ENCODE assay signal across 8 cellular contexts in genomic region chrX:119573840-119574393, GRCh38. TPM values are rescaled to one million over a fixed set of nuclear protein-coding genes. Genes with fewer than 3 reads are reported as not detected.
DNase-seq lines count a peak whose midpoint lies in the region; ATAC-seq and TF ChIP-seq lines count a peak whose summit lies in the region.

No MANE protein-coding gene starts in this region.

- no peaks in the 10 kb centered on the region for H3K9me2 ChIP-seq in MM.1S (replicated peaks; ENCODE audit: insufficient read depth, low read length)

- H3K4me3 ChIP-seq in MM.1S (ENCODE audit: low read length) (peak overlapping the region; percentile 68), iPS-20b (ENCODE audit: low read length) (peak overlapping the region; percentile 78), skin epidermis (peak overlapping the region; percentile 60 to 78 (median 65))

- H3K36me3 Mint-ChIP-seq in brain = no peaks in the 10 kb centered on the region

- peaks cover 7% of the 10 kb centered on the region for H3K4me1 Mint-ChIP-seq in brain

- peak overlapping the region; percentile 50; the same call in 1 of the 2 replicates for H3K9ac ChIP-seq in MM.1S (ENCODE audit: low read length)
- H3K9ac ChIP-seq in iPS-20b (ENCODE audit: low read depth, low read length) = peak overlapping the region; percentile 58; the same call in 1 of the 2 replicates

- DNase-seq in DMS79 treated with DMSO at 0.1 percent for 48 hours (lab: John Stamatoyannopoulos, UW) (peak; percentile 22), DMS79 (lab: John Stamatoyannopoulos, UW) (no peak), MM.1S (peak; percentile 7)
- DNase-seq in stimulated activated CD4-positive, alpha-beta T cell treated with anti-CD3 and anti-CD28 coated beads, Interleukin-1b, Interleukin-23, amount 100 ng/mL, for 48 hours = no peak

- H3K4me1 ChIP-seq in MM.1S (ENCODE audit: low read length) (no peaks in the 10 kb centered on the region), iPS-20b (ENCODE audit: insufficient read depth, low read length) (no peaks in the 10 kb centered on the region; the same call in 1 of the 2 replicates)

- H4K20me1 ChIP-seq in MM.1S (ENCODE audit: insufficient read depth, low read length) = no peaks in the 10 kb centered on the region

- peak overlapping the region; percentile 72; the same call in 1 of the 2 replicates for H3K4me2 ChIP-seq in MM.1S (ENCODE audit: low read depth, low read length)

- H3K27me3 ChIP-seq in MM.1S (replicated peaks; ENCODE audit: insufficient read depth, low read length) (no peaks in the 10 kb centered on the region), iPS-20b (ENCODE audit: insufficient read depth, low read length) (no peaks in the 10 kb centered on the region)

- peak; percentile 22 for ATAC-seq in GM21786 (IDR thresholded peaks at IDR 0.05; ENCODE audit: unreplicated experiment)

- peaks cover 20% of the 10 kb centered on the region for H3K79me2 ChIP-seq in MM.1S (ENCODE audit: low read length)

- H2AFZ ChIP-seq in MM.1S (ENCODE audit: low read length) = peak overlapping the region; percentile 76

- no peaks in the 10 kb centered on the region for H3F3A ChIP-seq in MM.1S (ENCODE audit: insufficient read depth, low read length)

- H3K27me3 Mint-ChIP-seq in brain = peaks cover 10% of the 10 kb centered on the region

- H3K4me3 Mint-ChIP-seq in brain = peak overlapping the region; percentile 86 to 95 (median 90)

- H3K27ac ChIP-seq in MM.1S (ENCODE audit: low read length) (peak overlapping the region; percentile 57; the same call in 1 of the 2 replicates), iPS-20b (ENCODE audit: low read length) (no peak overlapping the region), skin epidermis (peak overlapping the region; percentile 45 to 95 (median 88))

- peak overlapping the region; percentile 76 to 97 (median 85) for H3K27ac Mint-ChIP-seq in brain

- TF ChIP-seq CTCF in MM.1S (IDR thresholded peaks at IDR 0.05; ENCODE audit: low read length) (no peak), brain (conservative IDR thresholded peaks at IDR 0.05) (no peak)

- peaks cover 0 to 18% (median 0%) of the 10 kb centered on the region in 5 experiments for H3K9me3 Mint-ChIP-seq in brain

- H3K36me3 ChIP-seq in MM.1S (replicated peaks; ENCODE audit: insufficient read depth, low read length) = no peaks in the 10 kb centered on the region
- H3K36me3 ChIP-seq in iPS-20b (ENCODE audit: insufficient read depth, low read depth, low read length) = peaks cover 18% of the 10 kb centered on the region; the same call in 1 of the 2 replicates

- H3K9me3 ChIP-seq in MM.1S (replicated peaks; ENCODE audit: insufficient read depth, low read length) (no peaks in the 10 kb centered on the region), iPS-20b (ENCODE audit: insufficient read depth, low read depth, low read length) (no peaks in the 10 kb centered on the region)

RNA-seq across cellular contexts. Expression of gene UBE2A, which starts 0.4 kb away (rescaled TPM):
- 50.0 TPM for polyA plus RNA-seq in brain (ENCODE audit: insufficient read depth, low read depth, low replicate concordance)

RNA-seq across cellular contexts. Expression of gene STEEP1, which starts 8.7 kb away (rescaled TPM):
- polyA plus RNA-seq in brain (ENCODE audit: insufficient read depth, low read depth, low replicate concordance) = 42.8 TPM

RNA-seq across cellular contexts. Expression of gene NKRF, which starts 32.3 kb away (rescaled TPM):
- 12.5 TPM for polyA plus RNA-seq in brain (ENCODE audit: insufficient read depth, low read depth, low replicate concordance)

Comparison
In these comparisons a context has a peak if more than half of its experiments do, and no peak if none do; other contexts are left out.
1. DNase-seq: peak in DMS79 treated with DMSO at 0.1 percent for 48 hours (single experiment) and MM.1S (single experiment); none in DMS79 (single experiment) and stimulated activated CD4-positive, alpha-beta T cell treated with anti-CD3 and anti-CD28 coated beads, Interleukin-1b, Interleukin-23, amount 100 ng/mL, for 48 hours (single experiment).
2. Peak in every context shown above with its lines, with median percentiles within 50 percentile points of each other: H3K4me3 ChIP-seq.